8 cellular contexts compared by ENCODE assay signal in the genomic region with DNA sequence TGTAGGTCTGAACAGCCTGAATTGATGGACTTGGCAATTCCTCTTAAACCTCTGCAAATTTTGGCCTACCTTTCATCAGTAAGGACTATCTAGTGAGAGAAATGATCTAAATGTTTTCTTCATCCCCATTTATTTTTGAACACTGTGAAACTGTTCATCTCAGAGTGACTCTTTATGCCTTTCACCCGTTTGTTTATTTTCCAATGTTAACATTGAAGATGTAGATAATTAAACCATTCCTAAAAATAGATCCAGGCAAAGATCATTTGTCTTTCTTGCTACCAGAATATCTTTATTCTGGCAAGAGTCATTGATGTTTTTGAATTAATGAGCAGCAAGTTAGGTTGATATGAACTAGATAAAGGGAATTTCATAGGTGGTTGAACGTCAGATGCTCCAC. TPM values are rescaled to one million over a fixed set of nuclear protein-coding genes. Genes with fewer than 3 reads are reported as not detected.
DNase-seq lines count a peak whose midpoint lies in the region; ATAC-seq and TF ChIP-seq lines count a peak whose summit lies in the region.

No MANE protein-coding gene starts in this region.

- H3K27ac ChIP-seq in heart right ventricle (peak overlapping the region in 9 of 10 donors; percentile 74 to 97 (median 90)), breast epithelium (peak overlapping the region; percentile 32 to 94), aorta (ENCODE audit: low read depth in 1 of 2, low read length in 2 of 2) (peak overlapping the region in 1 of 2 donors; percentile 32)

- no peak for ATAC-seq in heart right ventricle
- ATAC-seq in left ventricle myocardium superior = no peak
- no peak for ATAC-seq in aorta (ENCODE audit: low FRiP score)

- TF ChIP-seq CTCF in heart right ventricle (IDR thresholded peaks at IDR 0.05) (no peak), breast epithelium (IDR thresholded peaks at IDR 0.05) (no peak)

- no peak for TF ChIP-seq POLR2A in breast epithelium (IDR thresholded peaks at IDR 0.05)

- peak overlapping the region; percentile 40 for H3K9ac ChIP-seq in mucosa of stomach (ENCODE audit: low read length)

- peaks cover 0 to 9% (median 0%) of the 10 kb centered on the region in 9 donors for H3K36me3 ChIP-seq in heart right ventricle
- H3K36me3 ChIP-seq in breast epithelium = no peaks in the 10 kb centered on the region
- H3K36me3 ChIP-seq in mucosa of stomach (ENCODE audit: control insufficient read depth, insufficient read depth, low read length) = no peaks in the 10 kb centered on the region
- H3K36me3 ChIP-seq in aorta (ENCODE audit: control insufficient read depth in 1 of 2, insufficient read depth in 2 of 2, low read length in 1 of 2) = no peaks in the 10 kb centered on the region

- WGBS in heart right ventricle, 2 donors = 34 to 40% methylated on average over 2 of the region's 2 CpGs
- 14 to 17% methylated on average over 2 of the region's 2 CpGs for WGBS in aorta, 2 donors

- H3K4me3 ChIP-seq in heart right ventricle (peak overlapping the region; percentile 72 to 94 (median 82)), breast epithelium (peak overlapping the region; percentile 72 to 92 (median 91)), mucosa of stomach (ENCODE audit: low read length) (no peak overlapping the region), aorta (ENCODE audit: low read length in 2 of 2) (peak overlapping the region; percentile 90 to 97)

- peaks cover 0 to 81% (median 35%) of the 10 kb centered on the region in 9 donors for H3K4me1 ChIP-seq in heart right ventricle
- H3K4me1 ChIP-seq in breast epithelium = no peaks in the 10 kb centered on the region
- peaks cover 34% of the 10 kb centered on the region for H3K4me1 ChIP-seq in mucosa of stomach (ENCODE audit: control insufficient read depth, insufficient read depth, low read length)
- H3K4me1 ChIP-seq in aorta (ENCODE audit: control insufficient read depth in 1 of 2, insufficient read depth in 2 of 2, low read length in 2 of 2) = peaks cover 1 to 6% of the 10 kb centered on the region in 2 donors

- H3K9me3 ChIP-seq in heart right ventricle = no peaks in the 10 kb centered on the region
- H3K9me3 ChIP-seq in breast epithelium = no peaks in the 10 kb centered on the region
- no peaks in the 10 kb centered on the region for H3K9me3 ChIP-seq in mucosa of stomach (ENCODE audit: control insufficient read depth, low read length)
- no peaks in the 10 kb centered on the region for H3K9me3 ChIP-seq in aorta (ENCODE audit: control insufficient read depth, low read length)

- no peak for DNase-seq in heart right ventricle
- DNase-seq in left ventricle myocardium superior = no peak
- no peak for DNase-seq in breast epithelium (ENCODE audit: low spot score in 2 of 2)
- no peak for DNase-seq in aorta
- DNase-seq in SHP77 (lab: John Stamatoyannopoulos, UW) = no peak
- DNase-seq in stimulated activated CD4-positive, alpha-beta T cell treated with anti-CD3 and anti-CD28 coated beads, Interleukin-2, amount 100 ng/mL, for 48 hours = no peak
- no peak for DNase-seq in 8988T

- intact Hi-C loops in heart right ventricle (cut with DNase I) = loop anchor here in 7 of 10 donors (2.0 to 10.0 kb wide), 8 partner anchors 36 to 274 kb away; partner anchors contain the start of gene BOD1 (in 1 of the 7)
- intact Hi-C loops in left ventricle myocardium superior (cut with micrococcal nuclease) = no loop called here
- intact Hi-C loops in breast epithelium (cut with DNase I; ENCODE audit: low total_unique reads) = no loop called here
- intact Hi-C loops in aorta (cut with DNase I) = loop anchor here in 1 of 2 donors (2.0 kb wide), 1 partner anchor 81 kb away; no protein-coding TSS in a partner anchor

- H3K27me3 ChIP-seq in heart right ventricle (no peaks in the 10 kb centered on the region), breast epithelium (no peaks in the 10 kb centered on the region), mucosa of stomach (ENCODE audit: control insufficient read depth, insufficient read depth, low read length) (no peaks in the 10 kb centered on the region), aorta (ENCODE audit: control insufficient read depth in 1 of 2, insufficient read depth in 2 of 2, low read length in 1 of 2) (no peaks in the 10 kb centered on the region)

RNA-seq across cellular contexts. Expression of gene CPEB4, which starts 3.2 kb away (rescaled TPM):
- total RNA-seq in heart right ventricle (100 to 1,000 TPM; 116 to 279 (median 187) TPM), left ventricle myocardium superior (125 TPM), breast epithelium (10 to 100 TPM; 36.4 to 71.7 (median 49.9) TPM), aorta (10 to 100 TPM; 50.4 to 80.1 TPM)
- polyA plus RNA-seq in heart right ventricle (10 to 100 TPM; 29.4 to 35.4 TPM), aorta (10 to 100 TPM in 1 of 2 donors, 1 to 10 TPM in 1; 9.0 to 10.6 TPM)

Comparison
In these comparisons a context has a peak if more than half of its experiments do, and no peak if none do; other contexts are left out.
1. intact Hi-C loops: an anchor here in heart right ventricle (2.0 to 10.0 kb wide); none called in left ventricle myocardium superior and breast epithelium.